In the genomic region with DNA sequence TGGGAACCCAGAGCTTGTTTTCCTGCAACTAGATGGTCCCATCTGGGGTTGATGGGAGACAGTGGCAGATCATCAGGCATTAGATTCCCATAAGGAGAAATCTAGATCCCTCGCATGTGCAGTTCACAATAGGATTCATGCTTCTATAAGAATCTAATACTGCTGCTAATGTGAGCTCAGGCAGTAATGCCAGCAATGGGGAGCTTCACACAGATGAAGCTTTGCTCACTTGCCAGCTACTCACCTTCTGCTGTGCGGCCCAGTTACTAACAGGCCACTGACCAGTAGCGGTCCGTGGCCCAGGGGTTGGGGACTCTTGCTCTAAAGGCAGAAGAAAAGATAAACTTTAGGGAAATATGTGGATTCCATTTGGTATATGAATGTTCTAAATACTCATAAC, we compare ENCODE assay signal across 8 cellular contexts.
"Had no signal": no experiment of that assay in that cellular context is flagged by ENCODE, and none has a peak within 500 bp of the region (broad histone marks: within the 10 kb centered on the region; RNA-seq: fewer than 3 reads in every experiment).

No MANE protein-coding gene starts in this region.

- DNase-seq: IMR-90, KBM-7, KG1 had no signal

- H3K27ac ChIP-seq: HL-60, KMS-11 had no signal

- H3K27ac Mint-ChIP-seq: IgD-negative memory B cell had no signal

- H3K27me3 Mint-ChIP-seq: IgD-negative memory B cell had no signal

- H3K4me3 Mint-ChIP-seq: IgD-negative memory B cell had no signal

- H3K4me3 ChIP-seq: K562 had no signal

- ATAC-seq: HepG2, K562 had no signal

- H3K9me3 Mint-ChIP-seq: IgD-negative memory B cell had no signal
